23 cellular contexts compared by ENCODE assay signal in the genomic region with DNA sequence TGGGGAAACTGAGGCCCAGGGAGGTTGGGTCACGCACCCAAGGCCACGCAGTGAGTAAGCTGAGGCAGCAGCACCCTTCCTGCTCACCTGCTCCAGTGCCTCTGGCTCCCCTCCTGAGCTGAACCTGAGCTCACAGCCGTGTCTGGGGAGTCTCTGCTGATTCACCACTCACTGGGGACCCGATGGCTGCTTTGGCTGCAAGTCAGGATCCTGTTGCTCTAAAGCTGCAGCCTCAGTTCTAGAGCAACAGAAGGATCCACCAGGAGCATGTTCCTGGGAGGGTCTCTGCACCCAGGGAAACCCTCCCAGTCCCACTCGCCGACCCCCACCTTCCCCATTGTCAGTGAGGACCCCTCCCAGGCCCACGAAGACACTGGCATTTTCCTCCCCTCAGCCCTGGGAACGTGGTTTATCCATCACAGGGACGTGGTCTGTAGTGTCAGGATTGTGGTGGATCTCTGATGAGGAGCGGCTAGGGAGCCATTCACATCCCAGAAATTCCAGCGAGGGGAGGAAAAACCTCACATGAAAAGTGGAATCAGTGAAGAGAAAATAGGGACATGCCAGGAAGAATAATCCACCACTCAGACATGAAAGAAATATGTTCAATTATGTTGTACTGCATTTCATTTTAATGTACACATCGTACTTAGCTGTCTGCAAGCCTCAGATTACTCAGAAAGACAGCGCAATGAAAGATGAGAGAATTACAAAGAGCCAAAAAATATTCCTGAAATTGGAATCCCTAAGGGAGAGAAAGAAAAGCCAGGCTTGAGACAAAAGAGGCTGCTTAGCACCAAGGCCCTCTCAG.
DNase-seq lines count a peak whose midpoint lies in the region; TF ChIP-seq lines count a peak whose summit lies in the region.
"Had no signal": no experiment of that assay in that cellular context is flagged by ENCODE, and none has a peak within 500 bp of the region (broad histone marks: within the 10 kb centered on the region; RNA-seq: fewer than 3 reads in every experiment).

No MANE protein-coding gene starts in this region.

- no peaks in the 10 kb centered on the region for H3K9me2 ChIP-seq in neural cell (ENCODE audit: insufficient read depth, low read length)

- peaks cover 3 to 10% (median 7%) of the 10 kb centered on the region in 3 donors for H3K27me3 Mint-ChIP-seq in immature natural killer cell (ENCODE audit: low read depth in 3 of 3)

- no peak for TF ChIP-seq RAD21 in neural cell (conservative IDR thresholded peaks at IDR 0.05)

- H3K27me3 ChIP-seq in colonic mucosa, result no peaks in the 10 kb centered on the region
- no peaks in the 10 kb centered on the region for H3K27me3 ChIP-seq in neural cell (ENCODE audit: insufficient read depth, low read depth, low read length)

- peaks cover 3 to 4% (median 4%) of the 10 kb centered on the region in 3 donors for H3K36me3 Mint-ChIP-seq in immature natural killer cell

- H3K27ac Mint-ChIP-seq in immature natural killer cell, result peak overlapping the region in 1 of 6 donors; percentile 46
- H3K27ac Mint-ChIP-seq: CD8-positive, alpha-beta memory T cell; GM23338 had no signal

- H3K4me2 ChIP-seq in neural cell (ENCODE audit: low read length), result no peak overlapping the region
- H3K4me2 ChIP-seq: GM23338 had no signal

- H3K36me3 ChIP-seq in colonic mucosa (no peaks in the 10 kb centered on the region), neural cell (ENCODE audit: insufficient read depth, low read length) (no peaks in the 10 kb centered on the region)

- H3K9ac ChIP-seq in colonic mucosa (ENCODE audit: low read depth in 2 of 2, low read length in 2 of 2), result no peak overlapping the region
- H3K9ac ChIP-seq in neural cell (ENCODE audit: low read length), result peak overlapping the region; percentile 35

- no peaks in the 10 kb centered on the region for H3K4me1 ChIP-seq in colonic mucosa

- peak; percentile 28 for DNase-seq in activated CD8-positive, alpha-beta memory T cell treated with anti-CD3 and anti-CD28 coated beads for 24 hours
- no peak for DNase-seq in activated CD8-positive, alpha-beta memory T cell treated with anti-CD3 and anti-CD28 coated beads, Interleukin-2, amount 50 U/mL, for 4 hours
- peak; percentile 3 for DNase-seq in colonic mucosa
- DNase-seq in effector CD4-positive, alpha-beta T cell, result no peak
- DNase-seq in RKO (ENCODE audit: low spot score), result no peak
- no peak for DNase-seq in immature natural killer cell
- no peak for DNase-seq in GM19240 (ENCODE audit: insufficient read length, low spot score)
- DNase-seq: 8988T; AML-193; Calu3; CD8-positive, alpha-beta memory T cell; DMS153; MM.1S; NCI-H1048; NCI-H1436; NCI-H1930; NCI-H226; NCI-H510A treated with DMSO at 0.1 percent for 48 hours; NCI-H748 treated with DMSO at 0.1 percent for 48 hours had no signal

- H3K9me3 Mint-ChIP-seq in immature natural killer cell, result peaks cover 0 to 4% (median 0%) of the 10 kb centered on the region in 6 donors

- H2AFZ ChIP-seq in neural cell (ENCODE audit: low read depth, low read length), result no peak overlapping the region
- H2AFZ ChIP-seq: GM23338 had no signal

- no peaks in the 10 kb centered on the region for H3F3A ChIP-seq in neural cell (ENCODE audit: insufficient read depth, low read length, poor library complexity, severe bottlenecking)

- no peaks in the 10 kb centered on the region for H3K79me2 ChIP-seq in neural cell (replicated peaks; ENCODE audit: insufficient read depth, low read length)

- no peaks in the 10 kb centered on the region for H4K20me1 ChIP-seq in neural cell (ENCODE audit: insufficient read depth)

- no peak overlapping the region for H3K27ac ChIP-seq in colonic mucosa
- peak overlapping the region; percentile 68 for H3K27ac ChIP-seq in neural cell (ENCODE audit: low read length)
- H3K27ac ChIP-seq: C4-2B had no signal

- H3K4me3 Mint-ChIP-seq in immature natural killer cell, result no peak overlapping the region
- H3K4me3 Mint-ChIP-seq: CD8-positive, alpha-beta memory T cell; GM23338 had no signal

- intact Hi-C loops in colonic mucosa (cut with DNase I), result no loop called here

- no peaks in the 10 kb centered on the region for H3K4me1 Mint-ChIP-seq in immature natural killer cell
- H3K4me1 Mint-ChIP-seq: CD8-positive, alpha-beta memory T cell; GM23338 had no signal

- peak; percentile 67 for TF ChIP-seq EP300 in neural cell (conservative IDR thresholded peaks at IDR 0.05; ENCODE audit: poor library complexity, severe bottlenecking)

- TF ChIP-seq CTCF in colonic mucosa (IDR thresholded peaks at IDR 0.05) (no peak), neural cell (IDR thresholded peaks at IDR 0.05; ENCODE audit: poor library complexity, severe bottlenecking) (no peak)

- H3K4me3 ChIP-seq in colonic mucosa (no peak overlapping the region), neural cell (ENCODE audit: low read length) (no peak overlapping the region)
- H3K4me3 ChIP-seq: GM23338, K562 had no signal

- no peaks in the 10 kb centered on the region for H3K9me3 ChIP-seq in colonic mucosa
- no peaks in the 10 kb centered on the region for H3K9me3 ChIP-seq in neural cell (ENCODE audit: low read length)

TF ChIP-seq in neural cell, 6 proteins besides CTCF, POLR2A, EP300 and RAD21:
- TF ChIP-seq MXI1 (conservative IDR thresholded peaks at IDR 0.05; ENCODE audit: poor library complexity, severe bottlenecking) (no peak), POLR2AphosphoS5 (IDR thresholded peaks at IDR 0.05) (peak; percentile 68)
- TF ChIP-seq, protein P1, sequence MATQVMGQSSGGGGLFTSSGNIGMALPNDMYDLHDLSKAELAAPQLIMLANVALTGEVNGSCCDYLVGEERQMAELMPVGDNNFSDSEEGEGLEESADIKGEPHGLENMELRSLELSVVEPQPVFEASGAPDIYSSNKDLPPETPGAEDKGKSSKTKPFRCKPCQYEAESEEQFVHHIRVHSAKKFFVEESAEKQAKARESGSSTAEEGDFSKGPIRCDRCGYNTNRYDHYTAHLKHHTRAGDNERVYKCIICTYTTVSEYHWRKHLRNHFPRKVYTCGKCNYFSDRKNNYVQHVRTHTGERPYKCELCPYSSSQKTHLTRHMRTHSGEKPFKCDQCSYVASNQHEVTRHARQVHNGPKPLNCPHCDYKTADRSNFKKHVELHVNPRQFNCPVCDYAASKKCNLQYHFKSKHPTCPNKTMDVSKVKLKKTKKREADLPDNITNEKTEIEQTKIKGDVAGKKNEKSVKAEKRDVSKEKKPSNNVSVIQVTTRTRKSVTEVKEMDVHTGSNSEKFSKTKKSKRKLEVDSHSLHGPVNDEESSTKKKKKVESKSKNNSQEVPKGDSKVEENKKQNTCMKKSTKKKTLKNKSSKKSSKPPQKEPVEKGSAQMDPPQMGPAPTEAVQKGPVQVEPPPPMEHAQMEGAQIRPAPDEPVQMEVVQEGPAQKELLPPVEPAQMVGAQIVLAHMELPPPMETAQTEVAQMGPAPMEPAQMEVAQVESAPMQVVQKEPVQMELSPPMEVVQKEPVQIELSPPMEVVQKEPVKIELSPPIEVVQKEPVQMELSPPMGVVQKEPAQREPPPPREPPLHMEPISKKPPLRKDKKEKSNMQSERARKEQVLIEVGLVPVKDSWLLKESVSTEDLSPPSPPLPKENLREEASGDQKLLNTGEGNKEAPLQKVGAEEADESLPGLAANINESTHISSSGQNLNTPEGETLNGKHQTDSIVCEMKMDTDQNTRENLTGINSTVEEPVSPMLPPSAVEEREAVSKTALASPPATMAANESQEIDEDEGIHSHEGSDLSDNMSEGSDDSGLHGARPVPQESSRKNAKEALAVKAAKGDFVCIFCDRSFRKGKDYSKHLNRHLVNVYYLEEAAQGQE (IDR thresholded peaks at IDR 0.05; ENCODE audit: borderline replicate concordance), result peak; percentile 100

Comparison
In these comparisons a context has a peak if more than half of its experiments do, and no peak if none do; other contexts are left out.
1. DNase-seq: peak in activated CD8-positive, alpha-beta memory T cell treated with anti-CD3 and anti-CD28 coated beads for 24 hours (single experiment) and colonic mucosa (single experiment); none in activated CD8-positive, alpha-beta memory T cell treated with anti-CD3 and anti-CD28 coated beads, Interleukin-2, amount 50 U/mL, for 4 hours (single experiment), effector CD4-positive, alpha-beta T cell (single experiment), RKO (single experiment), immature natural killer cell (0 of 3) and GM19240 (single experiment).